Comparison of ENCODE assay signal across 1 cellular context in genomic region chr3:184560992-184561328, GRCh38.
TF ChIP-seq lines count a peak whose summit lies in the region.

No MANE protein-coding gene starts in this region.

TF ChIP-seq in H1, 55 proteins besides CTCF, POLR2A, EP300 and RAD21:
- no peak for TF ChIP-seq E2F6 (IDR thresholded peaks at IDR 0.05)
- TF ChIP-seq MAFK (IDR thresholded peaks at IDR 0.05; ENCODE audit: low read depth, low read length) = no peak
- no peak for TF ChIP-seq BRCA1 (IDR thresholded peaks at IDR 0.05; ENCODE audit: low read depth, low read length)
